In genomic region chr4:100362363-100362762, GRCh38 we compare ENCODE assay signal across 23 cellular contexts.
DNase-seq lines count a peak whose midpoint lies in the region; ATAC-seq, FAIRE-seq and TF ChIP-seq lines count a peak whose summit lies in the region.
"Had no signal": no experiment of that assay in that cellular context is flagged by ENCODE, and none has a peak within 500 bp of the region (broad histone marks: within the 10 kb centered on the region; RNA-seq: fewer than 3 reads in every experiment).

No MANE protein-coding gene starts in this region.

- no peaks in the 10 kb centered on the region for H4K20me1 ChIP-seq in astrocyte (ENCODE audit: insufficient read depth, low read length)

- H3K4me1 Mint-ChIP-seq in astrocyte (ENCODE audit: low read depth, unreplicated experiment): peaks cover 1% of the 10 kb centered on the region
- H3K4me1 Mint-ChIP-seq: activated CD4-positive, alpha-beta T cell treated with anti-CD3 and anti-CD28 coated beads, Interleukin-2, amount 10 ng/mL, durations not matched to agents 24 days and 14 days; CD14-positive monocyte; IgD-negative memory B cell; neural crest cell had no signal

- H3K4me1 ChIP-seq in astrocyte (ENCODE audit: insufficient read depth, low read length): no peaks in the 10 kb centered on the region
- H3K4me1 ChIP-seq: adrenal gland had no signal

- no peak overlapping the region for H3K27ac ChIP-seq in astrocyte (ENCODE audit: low read depth, low read length)
- H3K27ac ChIP-seq: adrenal gland, esophagus muscularis mucosa had no signal

- no peaks in the 10 kb centered on the region for H3K27me3 ChIP-seq in astrocyte (ENCODE audit: insufficient read depth, low read length)
- H3K27me3 ChIP-seq: adrenal gland, esophagus muscularis mucosa had no signal

- no peaks in the 10 kb centered on the region for H3K79me2 ChIP-seq in astrocyte (ENCODE audit: insufficient read depth, low read length)

- no peaks in the 10 kb centered on the region for H3K27me3 Mint-ChIP-seq in astrocyte (ENCODE audit: low read depth, unreplicated experiment)
- H3K27me3 Mint-ChIP-seq: IgD-negative memory B cell, progenitor cell of endocrine pancreas had no signal

- no peaks in the 10 kb centered on the region for H3K36me3 ChIP-seq in astrocyte (ENCODE audit: insufficient read depth, low read length)
- H3K36me3 ChIP-seq: adrenal gland, esophagus muscularis mucosa had no signal

- peak overlapping the region; percentile 8 for H3K4me2 ChIP-seq in astrocyte (ENCODE audit: low read length)

- H3K9me3 Mint-ChIP-seq in astrocyte (ENCODE audit: unreplicated experiment): peaks cover 7% of the 10 kb centered on the region

- no peak overlapping the region for H2AFZ ChIP-seq in astrocyte (ENCODE audit: low read depth, low read length)

- no peak overlapping the region for H3K27ac Mint-ChIP-seq in astrocyte (ENCODE audit: unreplicated experiment)
- H3K27ac Mint-ChIP-seq: activated CD4-positive, alpha-beta T cell treated with anti-CD3 and anti-CD28 coated beads, Interleukin-2, amount 10 ng/mL, durations not matched to agents 24 days and 14 days; CD14-positive monocyte; IgD-negative memory B cell; progenitor cell of endocrine pancreas had no signal

- DNase-seq in ELR (ENCODE audit: low read depth): peak; percentile 65
- peak; percentile 2 for DNase-seq in M059J (ENCODE audit: low read depth)
- DNase-seq in astrocyte (ENCODE audit: low read depth): peak; percentile 22
- peak; percentile 63 for DNase-seq in iris pigment epithelial cell (ENCODE audit: low read depth)
- DNase-seq in NCI-H1694 treated with DMSO at 0.1 percent for 48 hours (lab: John Stamatoyannopoulos, UW): no peak
- DNase-seq in NCI-H2171 (lab: John Stamatoyannopoulos, UW): no peak
- DNase-seq: activated CD4-positive, alpha-beta T cell treated with anti-CD3 and anti-CD28 coated beads, Interleukin-2, amount 10 ng/mL, durations not matched to agents 24 days and 14 days; adrenal gland; cerebellar nuclear complex; effector CD8-positive, alpha-beta T cell; NCI-H2029; stimulated activated CD4-positive, alpha-beta T cell treated with anti-CD3 and anti-CD28 coated beads, Interleukin-4, amount 100 ng/mL, for 4 hours; trophoblast cell had no signal

- no peak for ATAC-seq in GM21717 (IDR thresholded peaks at IDR 0.05; ENCODE audit: unreplicated experiment)
- ATAC-seq in GM21360 (IDR thresholded peaks at IDR 0.05; ENCODE audit: unreplicated experiment): no peak
- ATAC-seq: left lobe of liver had no signal

- no peak overlapping the region for H3K4me3 ChIP-seq in astrocyte (ENCODE audit: insufficient read depth, low read depth, low read length)
- H3K4me3 ChIP-seq: adrenal gland, esophagus muscularis mucosa had no signal

- H3K9ac ChIP-seq in astrocyte (ENCODE audit: low read length): no peak overlapping the region

- no peak for TF ChIP-seq CTCF in astrocyte (IDR thresholded peaks at IDR 0.05; ENCODE audit: insufficient read depth, low read depth, low read length)

- no peaks in the 10 kb centered on the region for H3K9me3 ChIP-seq in astrocyte (ENCODE audit: insufficient read depth, low read depth, low read length)
- H3K9me3 ChIP-seq: adrenal gland had no signal

- H3K4me3 Mint-ChIP-seq in astrocyte (ENCODE audit: unreplicated experiment): no peak overlapping the region
- H3K4me3 Mint-ChIP-seq: activated CD4-positive, alpha-beta T cell treated with anti-CD3 and anti-CD28 coated beads, Interleukin-2, amount 10 ng/mL, durations not matched to agents 24 days and 14 days; CD14-positive monocyte; IgD-negative memory B cell; neural crest cell had no signal

- peaks cover 1% of the 10 kb centered on the region for H3K36me3 Mint-ChIP-seq in astrocyte (ENCODE audit: low read depth, unreplicated experiment)
- H3K36me3 Mint-ChIP-seq: CD14-positive monocyte, IgD-negative memory B cell had no signal

- FAIRE-seq in astrocyte (lab: Jason Lieb, UNC): no peak
- FAIRE-seq: G401.6, TTC549 had no signal

Comparison
In these comparisons a context has a peak if more than half of its experiments do, and no peak if none do; other contexts are left out.
1. DNase-seq: peak in ELR (single experiment), M059J (single experiment), astrocyte (single experiment) and iris pigment epithelial cell (single experiment); none in NCI-H1694 treated with DMSO at 0.1 percent for 48 hours (single experiment) and NCI-H2171 (single experiment).